In the genomic region with DNA sequence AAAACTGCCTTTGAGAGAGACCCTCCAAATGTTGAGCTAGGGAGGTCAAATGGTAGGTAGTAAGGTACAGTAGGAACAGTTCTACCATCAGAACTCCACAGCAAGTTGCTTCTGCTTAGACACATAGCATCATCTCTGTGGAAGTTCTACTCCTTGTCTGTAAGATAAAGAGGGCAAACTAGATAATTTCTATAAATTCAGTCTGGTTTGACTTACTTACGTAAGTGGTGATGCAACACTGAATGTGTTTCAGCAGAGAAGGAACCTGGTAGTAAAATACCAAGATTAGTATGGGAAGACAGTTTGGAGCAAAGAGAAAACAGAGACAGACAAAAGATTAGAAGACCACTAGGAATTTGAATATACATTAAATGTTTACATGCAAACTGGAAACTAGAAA, we compare ENCODE assay signal across 1 cellular context.
TF ChIP-seq lines count a peak whose summit lies in the region.

No MANE protein-coding gene starts in this region.

TF ChIP-seq in HepG2, 621 proteins besides CTCF, POLR2A, EP300 and RAD21:
- TF ChIP-seq ZNF264 (CRISPR knock-in tag; IDR thresholded peaks at IDR 0.05) (no peak), CEBPB (IDR thresholded peaks at IDR 0.05; ENCODE audit: borderline replicate concordance, low read depth, low read length) (peak; percentile 51; the same call in 1 of the 2 replicates), BHLHE40 (IDR thresholded peaks at IDR 0.05; ENCODE audit: low read length) (no peak), MED1 (CRISPR knock-in tag; IDR thresholded peaks at IDR 0.05) (no peak), BCL6 (CRISPR knock-in tag; IDR thresholded peaks at IDR 0.05) (no peak)
